11 cellular contexts compared by ENCODE assay signal in the genomic region with DNA sequence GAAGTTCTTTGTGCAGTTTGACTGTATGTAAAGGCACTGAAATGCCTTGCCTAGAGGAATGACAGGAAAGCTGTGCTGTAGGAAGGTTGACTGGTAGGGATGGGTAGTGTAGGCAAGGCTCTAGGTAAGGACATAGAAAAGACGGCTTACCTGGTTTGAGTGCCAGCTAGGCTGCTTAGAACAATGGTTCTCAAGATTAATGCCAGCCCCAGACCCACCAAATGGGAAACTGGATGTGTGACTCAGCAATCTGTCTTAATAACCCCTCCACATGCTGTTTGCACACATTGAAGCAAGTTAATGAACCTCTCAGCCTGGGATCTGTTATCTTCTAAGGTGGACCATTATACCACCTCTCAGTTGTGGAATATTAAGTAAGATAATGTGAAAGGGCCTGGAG. TPM values are rescaled to one million over a fixed set of nuclear protein-coding genes. Genes with fewer than 3 reads are reported as not detected.
A peak's percentile ranks its signal among the peaks of the same experiment; 100 is the strongest.
DNase-seq lines count a peak whose midpoint lies in the region; ATAC-seq, FAIRE-seq and TF ChIP-seq lines count a peak whose summit lies in the region.
"Had no signal": no experiment of that assay in that cellular context is flagged by ENCODE, and none has a peak within 500 bp of the region (broad histone marks: within the 10 kb centered on the region; RNA-seq: fewer than 3 reads in every experiment).

No MANE protein-coding gene starts in this region.

- SMC1A ChIA-PET in GM12878 (lab: Charles Lee; ENCODE audit: uncharacterized antibody, unreplicated experiment): interaction anchor here (1.4 kb wide), 1 partner anchor 10 kb away, joined by 3 read pairs; no protein-coding TSS in a partner anchor

- no TSS peak for BruUV-seq in IMR-90 (replicated peaks; lab: Mats Ljungman, UMichigan)
- no TSS peak for BruUV-seq in GM12878 (replicated peaks; lab: Mats Ljungman, UMichigan)

- no peak overlapping the region for H3K56ac ChIP-seq in IMR-90 (ENCODE audit: extremely low read depth, insufficient read depth, low read length)

- H3K4ac ChIP-seq in IMR-90 (ENCODE audit: low read depth, low read length): no peak overlapping the region

- in situ Hi-C loops in IMR-90 (cut with MboI; ENCODE audit: low sequenced_read_pairs) (no loop called here), GM12878 (cut with MboI) (no loop called here)

- peak overlapping the region; percentile 61; the same call in 1 of the 2 replicates for H3K23ac ChIP-seq in IMR-90 (ENCODE audit: low read depth, low read length)

- no peak overlapping the region for H2AFZ ChIP-seq in SK-N-SH (ENCODE audit: low read depth)
- no peak overlapping the region for H2AFZ ChIP-seq in IMR-90 (replicated peaks; ENCODE audit: low read length, poor library complexity)
- no peak overlapping the region for H2AFZ ChIP-seq in GM12878 (ENCODE audit: control insufficient read depth, low read depth, low read length)
- H2AFZ ChIP-seq in osteoblast (ENCODE audit: low read length): no peak overlapping the region

- peaks cover 83% of the 10 kb centered on the region for H4K20me1 ChIP-seq in SK-N-SH (ENCODE audit: insufficient read depth)
- peaks cover 86% of the 10 kb centered on the region for H4K20me1 ChIP-seq in IMR-90 (ENCODE audit: insufficient read depth, low read length)
- peaks cover 39% of the 10 kb centered on the region for H4K20me1 ChIP-seq in GM12878 (ENCODE audit: control insufficient read depth, insufficient read depth)
- peaks cover 76% of the 10 kb centered on the region for H4K20me1 ChIP-seq in osteoblast (ENCODE audit: insufficient read depth, low read length)

- H3K36me3 ChIP-seq in SK-N-SH (replicated peaks in 1 of 2; ENCODE audit: control insufficient read depth in 1 of 2, insufficient read depth in 2 of 2, low read length in 1 of 2): peaks cover 65 to 69% of the 10 kb centered on the region in 2 experiments
- H3K36me3 ChIP-seq in IMR-90 (ENCODE audit: control insufficient read depth, insufficient read depth, low read length): peaks cover 58% of the 10 kb centered on the region
- H3K36me3 ChIP-seq in GM12878 (ENCODE audit: control insufficient read depth in 2 of 2, insufficient read depth in 2 of 2, low read length in 1 of 2): peaks cover 25 to 56% of the 10 kb centered on the region in 2 experiments
- peaks cover 71% of the 10 kb centered on the region for H3K36me3 ChIP-seq in osteoblast (ENCODE audit: insufficient read depth, low read length)

- no peak for TF ChIP-seq CTCF in SK-N-SH (IDR thresholded peaks at IDR 0.05)
- TF ChIP-seq CTCF in IMR-90 (conservative IDR thresholded peaks at IDR 0.05; ENCODE audit: low read depth, low read length): no peak
- no peak for TF ChIP-seq CTCF in GM12878 (IDR thresholded peaks at IDR 0.05 in 2 of 3, conservative IDR thresholded peaks at IDR 0.05 in 1 of 3; ENCODE audit: control insufficient read depth in 2 of 3, extremely low read depth in 1 of 3, insufficient read depth in 1 of 3, low read depth in 3 of 3, low read length in 3 of 3)
- no peak for TF ChIP-seq CTCF in osteoblast (IDR thresholded peaks at IDR 0.05; ENCODE audit: extremely low read depth, low read depth, low read length)

- H3K27me3 ChIP-seq in SK-N-SH (ENCODE audit: insufficient read depth): no peaks in the 10 kb centered on the region
- H3K27me3 ChIP-seq in IMR-90 (ENCODE audit: control insufficient read depth, insufficient read depth, low read length): no peaks in the 10 kb centered on the region
- H3K27me3 ChIP-seq in GM12878 (replicated peaks in 1 of 2; ENCODE audit: control insufficient read depth in 2 of 2, insufficient read depth in 2 of 2, low read length in 1 of 2): no peaks in the 10 kb centered on the region
- no peaks in the 10 kb centered on the region for H3K27me3 ChIP-seq in osteoblast (ENCODE audit: insufficient read depth, low read length)
- H3K27me3 ChIP-seq: tibial nerve had no signal

- no peak overlapping the region for H2BK15ac ChIP-seq in IMR-90 (ENCODE audit: low read depth, low read length)

- CTCF ChIA-PET in SK-N-SH (lab: Yijun Ruan, JAX): interaction anchor here (0.7 to 2.8 kb wide), 7 partner anchors 14 to 198 kb away, joined by 3 to 18 read pairs (median 4); no protein-coding TSS in a partner anchor
- CTCF ChIA-PET in IMR-90 (lab: Yijun Ruan, JAX): no interaction called here
- CTCF ChIA-PET in GM12878 (lab: Yijun Ruan, JAX): interaction anchor here (1.2 kb wide), 1 partner anchor 18 kb away, joined by 3 read pairs; no protein-coding TSS in a partner anchor

- TF ChIP-seq RAD21 in SK-N-SH (IDR thresholded peaks at IDR 0.05; ENCODE audit: low read length) (no peak), IMR-90 (IDR thresholded peaks at IDR 0.05; ENCODE audit: low read length) (no peak), GM12878 (IDR thresholded peaks at IDR 0.05; ENCODE audit: insufficient read depth, low read depth, low read length) (no peak)

- H2AK9ac ChIP-seq in IMR-90 (replicated peaks; ENCODE audit: low read depth, low read length, poor library complexity): no peak overlapping the region

- H2BK20ac ChIP-seq in IMR-90 (ENCODE audit: low read depth, low read length): no peak overlapping the region

- no peak overlapping the region for H2BK120ac ChIP-seq in IMR-90 (ENCODE audit: low read depth, low read length)

- H3K4me1 ChIP-seq in SK-N-SH (ENCODE audit: control insufficient read depth in 1 of 2, insufficient read depth in 2 of 2, low read depth in 1 of 2, low read length in 1 of 2): peaks cover 22 to 45% of the 10 kb centered on the region in 2 experiments
- H3K4me1 ChIP-seq in IMR-90 (ENCODE audit: control insufficient read depth, insufficient read depth, low read length): peaks cover 5% of the 10 kb centered on the region
- H3K4me1 ChIP-seq in GM12878 (ENCODE audit: control insufficient read depth, insufficient read depth, low read length): no peaks in the 10 kb centered on the region; the same call in 1 of the 2 replicates
- peaks cover 46% of the 10 kb centered on the region for H3K4me1 ChIP-seq in osteoblast (ENCODE audit: insufficient read depth, low read length)

- H3K9me3 ChIP-seq in SK-N-SH: no peaks in the 10 kb centered on the region
- H3K9me3 ChIP-seq in IMR-90 (ENCODE audit: control insufficient read depth, insufficient read depth, low read length): no peaks in the 10 kb centered on the region
- H3K9me3 ChIP-seq in GM12878 (replicated peaks; ENCODE audit: control insufficient read depth, insufficient read depth, low read length): no peaks in the 10 kb centered on the region
- H3K9me3 ChIP-seq in osteoblast (ENCODE audit: low read depth, low read length): no peaks in the 10 kb centered on the region
- H3K9me3 ChIP-seq: tibial nerve had no signal

- intact Hi-C loops in IMR-90 (cut with micrococcal nuclease) (no loop called here), GM12878 (cut with micrococcal nuclease; ENCODE audit: unreplicated experiment) (no loop called here)

- H3K9me2 ChIP-seq in SK-N-SH: no peaks in the 10 kb centered on the region

- no peak for TF ChIP-seq POLR2A in IMR-90 (IDR thresholded peaks at IDR 0.05; ENCODE audit: low read depth, low read length)
- no peak; the same call in 1 of the 2 replicates for TF ChIP-seq POLR2A in GM12878 (IDR thresholded peaks at IDR 0.05; ENCODE audit: low read depth, low read length)

- H3K4me2 ChIP-seq in SK-N-SH (peak overlapping the region; percentile 75; the same call in 1 of the 2 replicates), IMR-90 (ENCODE audit: low read depth, low read length) (no peak overlapping the region), GM12878 (ENCODE audit: control insufficient read depth, insufficient read depth) (peak overlapping the region; percentile 38), osteoblast (ENCODE audit: insufficient read depth, low read length) (peak overlapping the region; percentile 100)

- H3K18ac ChIP-seq in IMR-90 (ENCODE audit: low read depth, low read length): no peak overlapping the region

- peaks cover 6% of the 10 kb centered on the region; the same call in 1 of the 2 replicates for H3K9me1 ChIP-seq in IMR-90 (ENCODE audit: insufficient read depth, low read length)

- TF ChIP-seq EP300 in SK-N-SH (IDR thresholded peaks at IDR 0.05; ENCODE audit: borderline replicate concordance in 1 of 2, low read depth in 1 of 2, low read length in 1 of 2) (no peak), GM12878 (IDR thresholded peaks at IDR 0.05; ENCODE audit: borderline replicate concordance in 1 of 2, control insufficient read depth in 1 of 2, low read depth in 2 of 2, low read length in 2 of 2) (no peak)

- dilution Hi-C loops in IMR-90 (cut with HindIII; ENCODE audit: low sequenced_read_pairs, unreplicated experiment): no loop called here

- 100% methylated on average over 1 of the region's 1 CpG for WGBS in SK-N-SH (ENCODE audit: low lambda C conversion rate)
- WGBS in IMR-90 (ENCODE audit: extremely low coverage in 2 of 2, insufficient read length in 1 of 2), 2 experiments: no CpG with 5 or more reads among the region's 1 CpG
- WGBS in GM12878 (ENCODE audit: insufficient coverage, insufficient replicate concordance, low lambda C conversion rate, missing lambda C conversion rate): 69% methylated on average over 1 of the region's 1 CpG

- peaks cover 53% of the 10 kb centered on the region for H3F3A ChIP-seq in SK-N-SH (replicated peaks; ENCODE audit: insufficient read depth)

- H3K4me3 ChIP-seq in SK-N-SH (ENCODE audit: low read depth in 2 of 2, low read length in 1 of 2): no peak overlapping the region
- H3K4me3 ChIP-seq in IMR-90 (ENCODE audit: insufficient read depth, low read depth, low read length): no peak overlapping the region
- H3K4me3 ChIP-seq in GM12878: peak overlapping the region; percentile 88
- H3K4me3 ChIP-seq in osteoblast (ENCODE audit: insufficient read depth, low read length): no peak overlapping the region
- H3K4me3 ChIP-seq: tibial nerve had no signal

- POLR2A ChIA-PET in SK-N-SH (lab: Yijun Ruan, JAX): interaction anchor here (1.4 kb wide), 1 partner anchor 18 kb away, joined by 4 read pairs; no protein-coding TSS in a partner anchor
- POLR2A ChIA-PET in IMR-90 (lab: Charles Lee; ENCODE audit: unreplicated experiment): no interaction called here
- POLR2A ChIA-PET in GM12878 (lab: Charles Lee): no interaction called here

- H4K5ac ChIP-seq in IMR-90 (ENCODE audit: low read depth, low read length): no peak overlapping the region

- peaks cover 14 to 59% of the 10 kb centered on the region in 2 experiments for H3K79me1 ChIP-seq in IMR-90 (ENCODE audit: low read depth in 1 of 2, low read length in 2 of 2)

- no peak overlapping the region for H4K8ac ChIP-seq in IMR-90 (ENCODE audit: low read depth in 2 of 2, low read length in 2 of 2)

- DNase-seq in SK-N-SH (no peak), IMR-90 (no peak), GM12878 (ENCODE audit: low read depth, low spot score) (no peak), osteoblast (ENCODE audit: insufficient read length, low spot score, missing footprints) (no peak), anterior cingulate cortex (lab: John Stamatoyannopoulos, UW) (no peak)
- no peak for DNase-seq in stimulated activated CD4-positive, alpha-beta T cell treated with anti-CD3 and anti-CD28 coated beads, Interleukin-15, amount 100 ng/mL, for 24 hours
- DNase-seq: effector memory CD4-positive, alpha-beta T cell had no signal

- FAIRE-seq in GM12878 (lab: Jason Lieb, UNC): no peak
- FAIRE-seq: HTR-8/SVneo had no signal

- no peak overlapping the region for H2BK5ac ChIP-seq in IMR-90 (ENCODE audit: low read depth, low read length, poor library complexity, severe bottlenecking)

- RAD21 ChIA-PET in GM12878 (lab: Charles Lee; ENCODE audit: unreplicated experiment): no interaction called here

- peak overlapping the region; percentile 4 to 6; a peak in 2 of 4 replicates for H3K27ac ChIP-seq in SK-N-SH (ENCODE audit: low read depth in 2 of 2, low read length in 1 of 2)
- no peak overlapping the region for H3K27ac ChIP-seq in IMR-90 (ENCODE audit: insufficient read depth, low read length)
- H3K27ac ChIP-seq in GM12878 (ENCODE audit: control insufficient read depth, insufficient read depth): no peak overlapping the region; the same call in 1 of the 2 replicates
- peak overlapping the region; percentile 36 for H3K27ac ChIP-seq in osteoblast (ENCODE audit: low read depth, low read length)
- H3K27ac ChIP-seq: tibial nerve had no signal

- H4K91ac ChIP-seq in IMR-90 (ENCODE audit: insufficient read depth, low read depth, low read length): no peak overlapping the region

- ATAC-seq in SK-N-SH treated with all-trans-retinoic acid at 6 μM for 48 hours (no peak), IMR-90 (ENCODE audit: low read depth) (no peak), GM12878 (no peak), HG03521 (IDR thresholded peaks at IDR 0.05; ENCODE audit: unreplicated experiment) (no peak)

- H3K9ac ChIP-seq in SK-N-SH (peak overlapping the region; percentile 7; the same call in 1 of the 2 replicates), IMR-90 (ENCODE audit: low read depth, low read length) (peak overlapping the region; percentile 11), GM12878 (ENCODE audit: control insufficient read depth, insufficient read depth, low read length) (peak overlapping the region; percentile 37; the same call in 1 of the 2 replicates)

- H2AK5ac ChIP-seq in IMR-90 (ENCODE audit: low read depth, low read length): no peak overlapping the region

- no peak overlapping the region for H3K14ac ChIP-seq in IMR-90 (replicated peaks; ENCODE audit: low read depth, low read length)

- H3K79me2 ChIP-seq in SK-N-SH (ENCODE audit: insufficient read depth): peaks cover 87% of the 10 kb centered on the region
- H3K79me2 ChIP-seq in GM12878 (ENCODE audit: control insufficient read depth, insufficient read depth, low read length): peaks cover 72% of the 10 kb centered on the region
- peaks cover 82% of the 10 kb centered on the region for H3K79me2 ChIP-seq in osteoblast (ENCODE audit: insufficient read depth, low read length)

RNA-seq across cellular contexts. Expression of gene RPS3, which starts 3.7 kb away (rescaled TPM):
- polyA plus RNA-seq in SK-N-SH (2012; rRNA removed) (4,220 and 4,540 TPM in 2 replicates), IMR-90 (2012; rRNA removed) (2,477 and 2,872 TPM in 2 replicates), GM12878 (2011; rRNA removed) (4,355 and 4,741 TPM in 2 replicates), GM12878 (2014; fragmentation: Illumina TruSeq; extraction: Trizol) (5,039 and 6,875 TPM in 2 replicates), GM12878 (2014; fragmentation: Nextera tagmentation; extraction: Ambion mirVana) (1,000 to 10,000 TPM; 7,007 to 9,556 TPM), GM12878 (2014; rRNA removed) (4,204 and 4,437 TPM in 2 replicates), GM12878 (2016; fragmentation: Nextera tagmentation; extraction: Ambion mirVana) (1,000 to 10,000 TPM; 2,127 to 2,136 TPM)
- polyA plus RNA-seq in SK-N-SH (2012; cell fraction: cytosol; rRNA removed): 4,994 and 6,484 TPM in 2 replicates
- polyA plus RNA-seq in SK-N-SH (2012; cell fraction: nucleus; rRNA removed): 1,010 and 1,542 TPM in 2 replicates
- total RNA-seq in IMR-90 (2012; rRNA removed) (2,360 and 3,444 TPM in 2 replicates), GM12878 (2014; rRNA removed) (3,162 and 3,203 TPM in 2 replicates), GM12878 (2014; rRNA removed; fragmentation: Illumina TruSeq; extraction: Trizol) (4,299 and 4,364 TPM in 2 replicates), GM12878 (2021) (4,496 and 4,555 TPM in 2 replicates), osteoblast (1,511 and 1,512 TPM in 2 replicates)
- polyA plus RNA-seq in IMR-90 (2012; cell fraction: cytosol; rRNA removed): 2,410 and 4,196 TPM in 2 replicates
- 593 and 1,092 TPM in 2 replicates for polyA plus RNA-seq in IMR-90 (2012; cell fraction: nucleus; rRNA removed; ENCODE audit: low replicate concordance)
- total RNA-seq in GM12878 (2013; cell fraction: nucleolus; rRNA removed): 327 and 328 TPM in 2 replicates
- 8,364 TPM for polyA plus RNA-seq in GM12878 (2011; ENCODE audit: low read depth)
- 4,091 and 4,155 TPM in 2 replicates for polyA plus RNA-seq in GM12878 (2011; cell fraction: cytosol; rRNA removed)
- 1,814 and 1,991 TPM in 2 replicates for polyA plus RNA-seq in GM12878 (2011; cell fraction: nucleus; rRNA removed)
- 6,227 and 7,157 TPM in 2 replicates for polyA plus RNA-seq in GM12878 (2012)
- 1,578 and 1,840 TPM in 2 replicates for polyA minus RNA-seq in GM12878 (2011; rRNA and poly(A)+ RNA removed)
- 561 and 590 TPM in 2 replicates for polyA minus RNA-seq in GM12878 (2011; cell fraction: cytosol; rRNA and poly(A)+ RNA removed)
- polyA minus RNA-seq in GM12878 (2011; cell fraction: nucleus; rRNA and poly(A)+ RNA removed): 168 and 212 TPM in 2 replicates

RNA-seq across cellular contexts. Expression of gene KLHL35, which starts 30.0 kb away (rescaled TPM):
- 1.7 and 2.0 TPM in 2 replicates for polyA plus RNA-seq in SK-N-SH (2012; rRNA removed)
- polyA plus RNA-seq in SK-N-SH (2012; cell fraction: cytosol; rRNA removed): 0.75 and 1.3 TPM in 2 replicates
- 3.9 and 4.9 TPM in 2 replicates for polyA plus RNA-seq in SK-N-SH (2012; cell fraction: nucleus; rRNA removed)
- total RNA-seq in IMR-90 (2012; rRNA removed): 1.4 and 1.6 TPM in 2 replicates
- polyA plus RNA-seq in IMR-90 (2012; rRNA removed): 3.3 TPM in 2 replicates
- 2.1 and 6.1 TPM in 2 replicates for polyA plus RNA-seq in IMR-90 (2012; cell fraction: cytosol; rRNA removed)
- polyA plus RNA-seq in IMR-90 (2012; cell fraction: nucleus; rRNA removed; ENCODE audit: low replicate concordance): 4.0 and 10.4 TPM in 2 replicates
- not detected in 2 replicates for total RNA-seq in GM12878 (2013; cell fraction: nucleolus; rRNA removed)
- total RNA-seq in GM12878 (2014; rRNA removed): 0.34 and 0.49 TPM in 2 replicates
- total RNA-seq in GM12878 (2014; rRNA removed; fragmentation: Illumina TruSeq; extraction: Trizol): not detected in 2 replicates
- 0.13 and 0.21 TPM in 2 replicates for total RNA-seq in GM12878 (2021)
- 0.09 TPM for polyA plus RNA-seq in GM12878 (2011; ENCODE audit: low read depth)
- 0.15 TPM in 1 of 2 replicates, not detected in the other for polyA plus RNA-seq in GM12878 (2011; rRNA removed)
- not detected in 2 replicates for polyA plus RNA-seq in GM12878 (2011; cell fraction: cytosol; rRNA removed)
- polyA plus RNA-seq in GM12878 (2011; cell fraction: nucleus; rRNA removed): 0.07 and 0.18 TPM in 2 replicates
- 0.49 and 0.55 TPM in 2 replicates for polyA plus RNA-seq in GM12878 (2012)
- 0.09 TPM in 1 of 2 replicates, not detected in the other for polyA plus RNA-seq in GM12878 (2014; fragmentation: Illumina TruSeq; extraction: Trizol)
- under 1 TPM; 0.04 to 0.06 TPM for polyA plus RNA-seq in GM12878 (2014; fragmentation: Nextera tagmentation; extraction: Ambion mirVana)
- 0.15 and 0.28 TPM in 2 replicates for polyA plus RNA-seq in GM12878 (2014; rRNA removed)
- under 1 TPM; 0.09 to 0.33 TPM for polyA plus RNA-seq in GM12878 (2016; fragmentation: Nextera tagmentation; extraction: Ambion mirVana)
- polyA minus RNA-seq in GM12878 (2011; rRNA and poly(A)+ RNA removed): not detected in 2 replicates
- polyA minus RNA-seq in GM12878 (2011; cell fraction: cytosol; rRNA and poly(A)+ RNA removed): 0.52 TPM in 1 of 2 replicates, not detected in the other
- polyA minus RNA-seq in GM12878 (2011; cell fraction: nucleus; rRNA and poly(A)+ RNA removed): 0.19 TPM in 1 of 2 replicates, not detected in the other
- 2.4 and 4.3 TPM in 2 replicates for total RNA-seq in osteoblast

RNA-seq across cellular contexts. Expression of gene ARRB1, which starts 51.6 kb away (rescaled TPM):
- 6.7 and 7.0 TPM in 2 replicates for polyA plus RNA-seq in SK-N-SH (2012; rRNA removed)
- polyA plus RNA-seq in SK-N-SH (2012; cell fraction: cytosol; rRNA removed): 4.4 and 6.0 TPM in 2 replicates
- polyA plus RNA-seq in SK-N-SH (2012; cell fraction: nucleus; rRNA removed): 4.8 and 6.6 TPM in 2 replicates
- 13.1 and 17.4 TPM in 2 replicates for total RNA-seq in IMR-90 (2012; rRNA removed)
- polyA plus RNA-seq in IMR-90 (2012; rRNA removed): 11.0 and 11.4 TPM in 2 replicates
- polyA plus RNA-seq in IMR-90 (2012; cell fraction: cytosol; rRNA removed): 11.9 and 16.6 TPM in 2 replicates
- 9.6 and 12.8 TPM in 2 replicates for polyA plus RNA-seq in IMR-90 (2012; cell fraction: nucleus; rRNA removed; ENCODE audit: low replicate concordance)
- 30.0 and 32.4 TPM in 2 replicates for total RNA-seq in GM12878 (2013; cell fraction: nucleolus; rRNA removed)
- 1.0 and 1.5 TPM in 2 replicates for total RNA-seq in GM12878 (2014; rRNA removed)
- total RNA-seq in GM12878 (2014; rRNA removed; fragmentation: Illumina TruSeq; extraction: Trizol): 2.3 TPM in 2 replicates
- total RNA-seq in GM12878 (2021): 2.9 and 3.0 TPM in 2 replicates
- polyA plus RNA-seq in GM12878 (2011; ENCODE audit: low read depth): 1.2 TPM
- 7.5 and 12.9 TPM in 2 replicates for polyA plus RNA-seq in GM12878 (2011; rRNA removed)
- polyA plus RNA-seq in GM12878 (2011; cell fraction: cytosol; rRNA removed): 15.9 and 18.2 TPM in 2 replicates
- 15.6 and 17.4 TPM in 2 replicates for polyA plus RNA-seq in GM12878 (2011; cell fraction: nucleus; rRNA removed)
- 1.4 and 2.4 TPM in 2 replicates for polyA plus RNA-seq in GM12878 (2012)
- 1.1 and 1.8 TPM in 2 replicates for polyA plus RNA-seq in GM12878 (2014; fragmentation: Illumina TruSeq; extraction: Trizol)
- polyA plus RNA-seq in GM12878 (2014; fragmentation: Nextera tagmentation; extraction: Ambion mirVana): under 1 TPM; 0.42 TPM
- 1.6 and 1.8 TPM in 2 replicates for polyA plus RNA-seq in GM12878 (2014; rRNA removed)
- under 1 TPM; 0.39 to 0.42 TPM for polyA plus RNA-seq in GM12878 (2016; fragmentation: Nextera tagmentation; extraction: Ambion mirVana)
- 47.7 and 49.8 TPM in 2 replicates for polyA minus RNA-seq in GM12878 (2011; rRNA and poly(A)+ RNA removed)
- polyA minus RNA-seq in GM12878 (2011; cell fraction: cytosol; rRNA and poly(A)+ RNA removed): 7.7 and 9.0 TPM in 2 replicates
- 17.9 and 26.8 TPM in 2 replicates for polyA minus RNA-seq in GM12878 (2011; cell fraction: nucleus; rRNA and poly(A)+ RNA removed)
- 14.5 and 19.4 TPM in 2 replicates for total RNA-seq in osteoblast

Comparison
In these comparisons a context has a peak if more than half of its experiments do, and no peak if none do; other contexts are left out.
1. H3K27ac ChIP-seq: peak in SK-N-SH (2 of 2) and osteoblast (single experiment); none in IMR-90 (single experiment) and GM12878 (single experiment).
2. Of the 26 proteins assayed by ChIP-seq in both GM12878 and SK-N-SH: peak only in GM12878: POLR2AphosphoS5; only in SK-N-SH: none; in both: none; in neither: 25.
3. Peak in every context shown above with its lines, with median percentiles within 50 percentile points of each other: H3K9ac ChIP-seq.